In the genomic region with DNA sequence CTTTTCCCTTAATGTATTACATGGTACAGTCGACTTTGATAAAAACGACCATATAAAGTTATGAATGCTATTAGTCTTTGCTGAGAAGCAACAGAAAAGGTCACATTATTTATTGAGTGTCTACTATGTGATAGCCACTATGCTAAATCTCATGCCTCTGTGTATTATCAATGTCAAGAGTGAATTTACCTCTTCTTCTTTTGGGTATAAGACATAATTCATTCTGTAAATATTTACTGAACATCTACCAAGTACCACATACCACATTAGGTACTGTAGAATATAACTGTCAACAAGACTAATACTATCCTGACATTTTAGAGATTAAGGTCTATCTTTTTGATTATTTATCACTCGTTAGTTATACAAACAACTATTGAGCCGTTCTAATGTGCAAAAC, we compare ENCODE assay signal across 21 cellular contexts.
"Had no signal": no experiment of that assay in that cellular context is flagged by ENCODE, and none has a peak within 500 bp of the region (broad histone marks: within the 10 kb centered on the region; RNA-seq: fewer than 3 reads in every experiment).

No MANE protein-coding gene starts in this region.

- H3K27ac ChIP-seq: colonic mucosa, epithelial cell of prostate, esophagus squamous epithelium, foreskin keratinocyte, gastroesophageal sphincter, left lung, lower lobe of right lung had no signal

- H3K4me1 ChIP-seq: colonic mucosa, esophagus squamous epithelium, foreskin keratinocyte, left lung, lower lobe of right lung had no signal

- H3K27me3 Mint-ChIP-seq: dendritic cell treated with granulocyte-macrophage colony-stimulating factor and Interleukin-4, amounts not matched to agents 40 ng/mL and 50 ng/mL, for 4 days; effector memory CD8-positive, alpha-beta T cell had no signal

- H3K36me3 Mint-ChIP-seq: naive B cell had no signal

- H3K9me3 Mint-ChIP-seq: dendritic cell treated with granulocyte-macrophage colony-stimulating factor and Interleukin-4, amounts not matched to agents 40 ng/mL and 50 ng/mL, for 4 days; naive B cell had no signal

- H3K4me3 ChIP-seq: colonic mucosa, esophagus squamous epithelium, gastroesophageal sphincter, heart right ventricle, left lung, lower lobe of right lung, mucosa of descending colon had no signal

- DNase-seq: colonic mucosa; cortex of kidney; effector CD8-positive, alpha-beta T cell; effector memory CD8-positive, alpha-beta T cell; endodermal cell; erythroblast; esophagus squamous epithelium; foreskin keratinocyte; head of caudate nucleus; heart right ventricle; hippocampal formation; left cardiac atrium; left lung; left ventricle myocardium superior; lower lobe of right lung; mesendoderm; mucosa of descending colon; naive B cell had no signal

- H3K27ac Mint-ChIP-seq: dendritic cell treated with granulocyte-macrophage colony-stimulating factor and Interleukin-4, amounts not matched to agents 40 ng/mL and 50 ng/mL, for 4 days; effector memory CD8-positive, alpha-beta T cell; endodermal cell; naive B cell had no signal

- H3K36me3 ChIP-seq: colonic mucosa, esophagus squamous epithelium, gastroesophageal sphincter, heart right ventricle, left lung, lower lobe of right lung had no signal

- H3K4me1 Mint-ChIP-seq: endodermal cell, naive B cell had no signal

- H3K4me3 Mint-ChIP-seq: dendritic cell treated with granulocyte-macrophage colony-stimulating factor and Interleukin-4, amounts not matched to agents 40 ng/mL and 50 ng/mL, for 4 days; effector memory CD8-positive, alpha-beta T cell; endodermal cell; naive B cell had no signal

- H3K27me3 ChIP-seq: colonic mucosa, esophagus squamous epithelium, foreskin keratinocyte, gastroesophageal sphincter, heart right ventricle, left lung had no signal

- H3K9me3 ChIP-seq: colonic mucosa, esophagus squamous epithelium, gastroesophageal sphincter, heart right ventricle, lower lobe of right lung, mucosa of descending colon had no signal
